Comparison of ENCODE assay signal across 20 cellular contexts in the genomic region with DNA sequence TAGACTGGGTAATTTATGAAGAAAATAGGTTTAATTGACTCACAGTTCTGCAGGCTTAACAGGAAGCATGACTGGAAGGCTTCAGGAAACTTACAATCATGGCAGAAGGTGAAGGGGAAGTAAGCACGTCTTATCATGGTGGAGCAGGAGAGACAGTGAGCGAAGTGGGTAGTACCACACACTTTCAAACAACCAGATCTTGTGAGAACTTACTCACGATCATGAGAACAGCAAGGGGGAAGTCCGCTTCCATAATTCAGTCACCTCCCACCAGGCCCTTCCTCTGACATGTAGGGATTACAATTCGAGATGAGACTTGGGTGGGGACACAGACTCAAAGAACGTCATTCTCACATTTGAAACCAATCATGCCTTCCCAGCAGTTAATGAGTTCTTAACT.
"Had no signal": no experiment of that assay in that cellular context is flagged by ENCODE, and none has a peak within 500 bp of the region (broad histone marks: within the 10 kb centered on the region; RNA-seq: fewer than 3 reads in every experiment).

No MANE protein-coding gene starts in this region.

- H3K4me1 ChIP-seq: esophagus muscularis mucosa, gastroesophageal sphincter, prostate gland, right atrium auricular region, suprapubic skin, transverse colon had no signal

- H3K4me3 ChIP-seq: esophagus muscularis mucosa, gastroesophageal sphincter, heart right ventricle, mucosa of descending colon, prostate gland, right atrium auricular region, suprapubic skin, transverse colon had no signal

- DNase-seq: activated CD4-positive, alpha-beta T cell treated with anti-CD3 and anti-CD28 coated beads, Interleukin-2, amount 10 ng/mL, durations not matched to agents 7 days and 5 days; activated CD8-positive, alpha-beta memory T cell treated with anti-CD3 and anti-CD28 coated beads for 24 hours; activated gamma-delta T cell treated with Interleukin-2 at 50 U/mL for 16 hours; activated T-cell treated with anti-CD3 and anti-CD28 coated beads, Interleukin-2, amount 50 U/mL, for 72 hours; amniotic stem cell; effector CD8-positive, alpha-beta T cell; heart right ventricle; mucosa of descending colon; naive B cell; stimulated activated CD4-positive, alpha-beta T cell treated with anti-CD3 and anti-CD28 coated beads, Interleukin-2, amount 100 ng/mL, for 48 hours; stimulated activated naive CD8-positive, alpha-beta T cell treated with anti-CD3 and anti-CD28 coated beads, Interleukin-15, amount 100 ng/mL, for 72 hours; T-helper 2 cell; transverse colon had no signal

- ATAC-seq: gastroesophageal sphincter, heart right ventricle, mucosa of descending colon had no signal

- H3K27me3 Mint-ChIP-seq: activated CD4-positive, alpha-beta T cell treated with anti-CD3 and anti-CD28 coated beads, Interleukin-2, amount 10 ng/mL, durations not matched to agents 7 days and 5 days; naive B cell; stimulated activated naive CD8-positive, alpha-beta T cell treated with anti-CD3 and anti-CD28 coated beads, Interleukin-15, amount 100 ng/mL, for 72 hours had no signal

- H3K27me3 ChIP-seq: esophagus muscularis mucosa, gastroesophageal sphincter, heart right ventricle, right atrium auricular region, suprapubic skin, transverse colon had no signal

- H3K27ac Mint-ChIP-seq: activated CD4-positive, alpha-beta T cell treated with anti-CD3 and anti-CD28 coated beads, Interleukin-2, amount 10 ng/mL, durations not matched to agents 7 days and 5 days; memory B cell; stimulated activated naive CD8-positive, alpha-beta T cell treated with anti-CD3 and anti-CD28 coated beads, Interleukin-15, amount 100 ng/mL, for 72 hours had no signal

- H3K9me3 ChIP-seq: esophagus muscularis mucosa, prostate gland, transverse colon had no signal

- H3K27ac ChIP-seq: esophagus muscularis mucosa, gastroesophageal sphincter, heart right ventricle, prostate gland, right atrium auricular region, suprapubic skin, transverse colon had no signal

- H3K4me3 Mint-ChIP-seq: activated CD4-positive, alpha-beta T cell treated with anti-CD3 and anti-CD28 coated beads, Interleukin-2, amount 10 ng/mL, durations not matched to agents 7 days and 5 days; memory B cell; neural crest cell had no signal

- H3K36me3 Mint-ChIP-seq: memory B cell, naive B cell had no signal

- H3K36me3 ChIP-seq: esophagus muscularis mucosa, gastroesophageal sphincter, heart right ventricle, prostate gland, right atrium auricular region, suprapubic skin, transverse colon had no signal
